Comparison of ENCODE assay signal across 15 cellular contexts in the genomic region with DNA sequence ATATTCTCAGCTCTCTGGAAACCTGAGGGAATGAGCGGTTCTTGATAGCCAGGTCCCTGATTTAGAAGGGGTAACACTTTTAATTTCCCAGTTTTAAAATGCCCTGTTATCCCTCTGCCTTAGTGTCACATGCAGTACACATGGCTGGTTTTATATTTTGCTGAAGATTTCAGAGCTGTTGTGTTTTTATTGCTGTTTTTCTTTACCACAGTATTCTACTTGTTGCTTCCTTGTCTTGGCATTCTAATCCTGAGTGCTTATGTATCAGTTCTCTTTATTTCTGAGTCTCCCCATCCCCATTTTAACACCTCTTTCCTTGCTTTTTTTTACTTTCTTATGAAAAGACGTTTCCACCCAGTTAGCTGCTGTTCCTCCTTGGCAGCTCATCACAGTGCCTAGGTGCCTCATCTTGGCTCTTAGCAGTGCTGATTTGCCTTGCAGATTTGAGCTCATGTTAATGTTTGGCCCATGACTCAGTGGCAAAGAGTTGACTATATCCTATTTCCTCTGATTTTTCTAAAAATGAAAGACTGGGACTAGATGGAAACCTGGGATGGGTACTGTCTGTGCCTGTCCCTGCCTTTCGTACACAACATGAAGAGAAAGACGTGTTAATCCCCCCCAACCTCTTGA. TPM values are rescaled to one million over a fixed set of nuclear protein-coding genes. Genes with fewer than 3 reads are reported as not detected.
DNase-seq lines count a peak whose midpoint lies in the region; ATAC-seq and TF ChIP-seq lines count a peak whose summit lies in the region.
"Had no signal": no experiment of that assay in that cellular context is flagged by ENCODE, and none has a peak within 500 bp of the region (broad histone marks: within the 10 kb centered on the region; RNA-seq: fewer than 3 reads in every experiment).

No MANE protein-coding gene starts in this region.

- peaks cover 8 to 47% (median 17%) of the 10 kb centered on the region in 3 donors for H3K36me3 Mint-ChIP-seq in CD8-positive, alpha-beta memory T cell
- H3K36me3 Mint-ChIP-seq in activated T-helper 2 cell treated with anti-CD3 and anti-CD28 coated beads, Interferon-gamma antibody, Interleukin-2, Interleukin-4, amounts not matched to agents 10 μg/mL and 5 μg/mL and 100 μg/mL, durations not matched to agents 14 hours and 24 hours and 36 hours (ENCODE audit: low read depth), result peaks cover 67% of the 10 kb centered on the region
- peaks cover 36% of the 10 kb centered on the region for H3K36me3 Mint-ChIP-seq in natural killer cell treated with Interleukin-12 subunit alpha and Interleukin-12 subunit beta and Interleukin-15 and Interleukin-18, amount 100 ng/mL, for 72 hours

- peak overlapping the region; percentile 41 for H3K27ac ChIP-seq in CD8-positive, alpha-beta memory T cell (ENCODE audit: low read depth, low read length)
- H3K27ac ChIP-seq in hepatocyte, result no peak overlapping the region
- H3K27ac ChIP-seq: adrenal gland, lower lobe of right lung, stomach had no signal

- no peaks in the 10 kb centered on the region for H3K9me3 Mint-ChIP-seq in CD8-positive, alpha-beta memory T cell
- no peaks in the 10 kb centered on the region for H3K9me3 Mint-ChIP-seq in activated T-helper 2 cell treated with anti-CD3 and anti-CD28 coated beads, Interferon-gamma antibody, Interleukin-2, Interleukin-4, amounts not matched to agents 10 μg/mL and 5 μg/mL and 100 μg/mL, durations not matched to agents 14 hours and 24 hours and 36 hours
- H3K9me3 Mint-ChIP-seq in natural killer cell treated with Interleukin-12 subunit alpha and Interleukin-12 subunit beta and Interleukin-15 and Interleukin-18, amount 100 ng/mL, for 72 hours, result no peaks in the 10 kb centered on the region

- H3K27ac Mint-ChIP-seq in CD8-positive, alpha-beta memory T cell, result peak overlapping the region; percentile 86 to 97 (median 92)
- H3K27ac Mint-ChIP-seq in activated T-helper 2 cell treated with anti-CD3 and anti-CD28 coated beads, Interferon-gamma antibody, Interleukin-2, Interleukin-4, amounts not matched to agents 10 μg/mL and 5 μg/mL and 100 μg/mL, durations not matched to agents 14 hours and 24 hours and 36 hours, result peak overlapping the region; percentile 6
- peak overlapping the region; percentile 86 to 90 for H3K27ac Mint-ChIP-seq in natural killer cell treated with Interleukin-12 subunit alpha and Interleukin-12 subunit beta and Interleukin-15 and Interleukin-18, amount 100 ng/mL, for 72 hours

- H3F3A ChIP-seq in Loucy (ENCODE audit: low read depth), result no peaks in the 10 kb centered on the region

- no peak for DNase-seq in CD8-positive, alpha-beta memory T cell
- DNase-seq in activated T-helper 2 cell treated with anti-CD3 and anti-CD28 coated beads, Interferon-gamma antibody, Interleukin-2, Interleukin-4, amounts not matched to agents 10 μg/mL and 5 μg/mL and 100 μg/mL, durations not matched to agents 14 hours and 24 hours and 36 hours (ENCODE audit: low spot score), result no peak
- no peak for DNase-seq in natural killer cell treated with Interleukin-12 subunit alpha and Interleukin-12 subunit beta and Interleukin-15 and Interleukin-18, amount 100 ng/mL, for 72 hours (ENCODE audit: low spot score)
- DNase-seq in hepatocyte (ENCODE audit: low spot score) (no peak), KG1 (lab: John Stamatoyannopoulos, UW) (no peak), islet precursor cell (no peak)
- DNase-seq: adrenal gland, colonic mucosa, lower lobe of right lung, NCI-H1436, NCI-H345, stomach, SW 1271 had no signal

- H3K9ac ChIP-seq in Loucy (ENCODE audit: low read depth, low read length, poor library complexity, severe bottlenecking), result no peak overlapping the region

- H3K27me3 Mint-ChIP-seq in CD8-positive, alpha-beta memory T cell, result peaks cover 0 to 3% of the 10 kb centered on the region in 2 donors
- H3K27me3 Mint-ChIP-seq in activated T-helper 2 cell treated with anti-CD3 and anti-CD28 coated beads, Interferon-gamma antibody, Interleukin-2, Interleukin-4, amounts not matched to agents 10 μg/mL and 5 μg/mL and 100 μg/mL, durations not matched to agents 14 hours and 24 hours and 36 hours (ENCODE audit: low read depth), result no peaks in the 10 kb centered on the region
- H3K27me3 Mint-ChIP-seq in natural killer cell treated with Interleukin-12 subunit alpha and Interleukin-12 subunit beta and Interleukin-15 and Interleukin-18, amount 100 ng/mL, for 72 hours, result no peaks in the 10 kb centered on the region

- H3K9me2 ChIP-seq in Loucy (replicated peaks; ENCODE audit: low read depth, low read length) (no peaks in the 10 kb centered on the region), hepatocyte (replicated peaks; ENCODE audit: insufficient read depth) (no peaks in the 10 kb centered on the region)

- no peak for TF ChIP-seq CTCF in Loucy (conservative IDR thresholded peaks at IDR 0.05; ENCODE audit: low read length)
- no peak for TF ChIP-seq CTCF in hepatocyte (IDR thresholded peaks at IDR 0.05; ENCODE audit: poor library complexity)

- H3K4me3 ChIP-seq in CD8-positive, alpha-beta memory T cell (ENCODE audit: low read length), result peak overlapping the region; percentile 42
- peak overlapping the region; percentile 97 for H3K4me3 ChIP-seq in Loucy (ENCODE audit: low read length, poor library complexity, severe bottlenecking)
- no peak overlapping the region for H3K4me3 ChIP-seq in hepatocyte
- H3K4me3 ChIP-seq: adrenal gland, colonic mucosa, K562, stomach had no signal

- H3K9me3 ChIP-seq in CD8-positive, alpha-beta memory T cell (ENCODE audit: low read length), result no peaks in the 10 kb centered on the region
- H3K9me3 ChIP-seq in Loucy (ENCODE audit: insufficient read depth, low read depth, low read length) (no peaks in the 10 kb centered on the region), hepatocyte (ENCODE audit: low read depth) (no peaks in the 10 kb centered on the region)
- H3K9me3 ChIP-seq: adrenal gland, colonic mucosa, lower lobe of right lung, stomach had no signal

- no peak for ATAC-seq in natural killer cell treated with Interleukin-12 subunit alpha and Interleukin-12 subunit beta and Interleukin-15 and Interleukin-18, amount 100 ng/mL, for 72 hours
- ATAC-seq: K562, lower lobe of right lung had no signal

- H3K4me3 Mint-ChIP-seq in CD8-positive, alpha-beta memory T cell, result peak overlapping the region; percentile 72 to 82 (median 77)
- H3K4me3 Mint-ChIP-seq in activated T-helper 2 cell treated with anti-CD3 and anti-CD28 coated beads, Interferon-gamma antibody, Interleukin-2, Interleukin-4, amounts not matched to agents 10 μg/mL and 5 μg/mL and 100 μg/mL, durations not matched to agents 14 hours and 24 hours and 36 hours (ENCODE audit: low read depth), result peak overlapping the region; percentile 19
- H3K4me3 Mint-ChIP-seq in natural killer cell treated with Interleukin-12 subunit alpha and Interleukin-12 subunit beta and Interleukin-15 and Interleukin-18, amount 100 ng/mL, for 72 hours, result peak overlapping the region; percentile 67

- H4K20me1 ChIP-seq in Loucy (ENCODE audit: insufficient read depth, low read length, poor library complexity, severe bottlenecking) (peaks cover 48% of the 10 kb centered on the region), hepatocyte (ENCODE audit: insufficient read depth, poor library complexity, severe bottlenecking) (peaks cover 15% of the 10 kb centered on the region)

- H3K79me2 ChIP-seq in Loucy (ENCODE audit: insufficient read depth, low read length) (peaks cover 80% of the 10 kb centered on the region), hepatocyte (peaks cover 77% of the 10 kb centered on the region)

- POLR2A ChIA-PET in CD8-positive, alpha-beta memory T cell (lab: Charles Lee), result interaction anchor here (1.3 kb wide), 2 partner anchors 9 to 22 kb away, joined by 3 to 4 read pairs; partner anchors contain the start of gene CFAP90

- peaks cover 52% of the 10 kb centered on the region for H3K4me1 ChIP-seq in CD8-positive, alpha-beta memory T cell (ENCODE audit: insufficient read depth, low read length)
- peaks cover 36% of the 10 kb centered on the region for H3K4me1 ChIP-seq in Loucy (ENCODE audit: insufficient read depth, low read length, poor library complexity, severe bottlenecking)
- H3K4me1 ChIP-seq in hepatocyte (ENCODE audit: insufficient read depth), result peaks cover 15% of the 10 kb centered on the region

- peaks cover 72 to 90% (median 89%) of the 10 kb centered on the region in 3 donors for H3K4me1 Mint-ChIP-seq in CD8-positive, alpha-beta memory T cell
- H3K4me1 Mint-ChIP-seq in activated T-helper 2 cell treated with anti-CD3 and anti-CD28 coated beads, Interferon-gamma antibody, Interleukin-2, Interleukin-4, amounts not matched to agents 10 μg/mL and 5 μg/mL and 100 μg/mL, durations not matched to agents 14 hours and 24 hours and 36 hours (ENCODE audit: low read depth), result peaks cover 58% of the 10 kb centered on the region
- H3K4me1 Mint-ChIP-seq in natural killer cell treated with Interleukin-12 subunit alpha and Interleukin-12 subunit beta and Interleukin-15 and Interleukin-18, amount 100 ng/mL, for 72 hours (ENCODE audit: low read depth in 2 of 2), result peaks cover 62 to 71% of the 10 kb centered on the region in 2 donors

- intact Hi-C loops in activated T-helper 2 cell treated with anti-CD3 and anti-CD28 coated beads, Interferon-gamma antibody, Interleukin-2, Interleukin-4, amounts not matched to agents 10 μg/mL and 5 μg/mL and 100 μg/mL, durations not matched to agents 14 hours and 24 hours and 36 hours (cut with micrococcal nuclease), result loop anchor here (10.0 kb wide), 1 partner anchor 1378 kb away; no protein-coding TSS in a partner anchor

- H3K4me2 ChIP-seq in Loucy (ENCODE audit: low read depth, low read length, poor library complexity, severe bottlenecking) (peak overlapping the region; percentile 97), hepatocyte (no peak overlapping the region)

- peaks cover 20% of the 10 kb centered on the region for H3K36me3 ChIP-seq in CD8-positive, alpha-beta memory T cell (ENCODE audit: insufficient read depth, low read length)
- peaks cover 24% of the 10 kb centered on the region for H3K36me3 ChIP-seq in Loucy (ENCODE audit: insufficient read depth, low read length)
- peaks cover 3% of the 10 kb centered on the region for H3K36me3 ChIP-seq in hepatocyte (replicated peaks; ENCODE audit: insufficient read depth, low read depth)

- no peaks in the 10 kb centered on the region for H3K27me3 ChIP-seq in CD8-positive, alpha-beta memory T cell (ENCODE audit: insufficient read depth, low read length, poor library complexity, severe bottlenecking)
- peaks cover 4% of the 10 kb centered on the region for H3K27me3 ChIP-seq in Loucy (ENCODE audit: insufficient read depth, low read length, poor library complexity, severe bottlenecking)
- H3K27me3 ChIP-seq in hepatocyte, result no peaks in the 10 kb centered on the region
- H3K27me3 ChIP-seq: adrenal gland, colonic mucosa, stomach had no signal

- CTCF ChIA-PET in CD8-positive, alpha-beta memory T cell (lab: Charles Lee), result interaction anchor here (0.9 to 2.1 kb wide), 3 partner anchors 14 to 26 kb away, joined by 3 to 10 read pairs (median 3); no protein-coding TSS in a partner anchor

- 92% methylated on average over 4 of the region's 4 CpGs for WGBS in hepatocyte (ENCODE audit: low lambda C conversion rate, missing lambda C conversion rate)

- H2AFZ ChIP-seq in Loucy (ENCODE audit: low read length), result no peak overlapping the region
- H2AFZ ChIP-seq in hepatocyte, result no peak overlapping the region

RNA-seq across cellular contexts. Expression of gene MTRR, which starts 3.7 kb away (rescaled TPM):
- total RNA-seq in CD8-positive, alpha-beta memory T cell, result 10 to 100 TPM; 45.5 to 50.5 TPM
- 36.8 TPM for polyA plus RNA-seq in CD8-positive, alpha-beta memory T cell
- total RNA-seq in activated T-helper 2 cell treated with anti-CD3 and anti-CD28 coated beads, Interferon-gamma antibody, Interleukin-2, Interleukin-4, amounts not matched to agents 10 μg/mL and 5 μg/mL and 100 μg/mL, durations not matched to agents 14 hours and 24 hours and 36 hours, result 61.9 and 71.4 TPM in 2 replicates
- 10 to 100 TPM; 72.7 to 91.3 TPM for total RNA-seq in natural killer cell treated with Interleukin-12 subunit alpha and Interleukin-12 subunit beta and Interleukin-15 and Interleukin-18, amount 100 ng/mL, for 72 hours
- total RNA-seq in hepatocyte, result 28.0 and 29.9 TPM in 2 replicates
- polyA plus RNA-seq in hepatocyte, result 18.0 and 24.8 TPM in 2 replicates

RNA-seq across cellular contexts. Expression of gene FASTKD3, which starts 3.8 kb away (rescaled TPM):
- total RNA-seq in CD8-positive, alpha-beta memory T cell, result 10 to 100 TPM; 20.4 to 21.3 TPM
- polyA plus RNA-seq in CD8-positive, alpha-beta memory T cell, result 12.3 TPM
- total RNA-seq in activated T-helper 2 cell treated with anti-CD3 and anti-CD28 coated beads, Interferon-gamma antibody, Interleukin-2, Interleukin-4, amounts not matched to agents 10 μg/mL and 5 μg/mL and 100 μg/mL, durations not matched to agents 14 hours and 24 hours and 36 hours, result 11.6 and 12.7 TPM in 2 replicates
- 10 to 100 TPM; 13.6 to 16.2 TPM for total RNA-seq in natural killer cell treated with Interleukin-12 subunit alpha and Interleukin-12 subunit beta and Interleukin-15 and Interleukin-18, amount 100 ng/mL, for 72 hours
- total RNA-seq in hepatocyte, result 15.2 and 22.4 TPM in 2 replicates
- polyA plus RNA-seq in hepatocyte, result 8.0 and 14.7 TPM in 2 replicates

RNA-seq across cellular contexts. Expression of gene CFAP90, which starts 21.7 kb away (rescaled TPM):
- total RNA-seq in CD8-positive, alpha-beta memory T cell, result not detected
- polyA plus RNA-seq in CD8-positive, alpha-beta memory T cell, result not detected
- total RNA-seq in activated T-helper 2 cell treated with anti-CD3 and anti-CD28 coated beads, Interferon-gamma antibody, Interleukin-2, Interleukin-4, amounts not matched to agents 10 μg/mL and 5 μg/mL and 100 μg/mL, durations not matched to agents 14 hours and 24 hours and 36 hours, result not detected in 2 replicates
- total RNA-seq in natural killer cell treated with Interleukin-12 subunit alpha and Interleukin-12 subunit beta and Interleukin-15 and Interleukin-18, amount 100 ng/mL, for 72 hours, result not detected
- 0.08 and 0.30 TPM in 2 replicates for total RNA-seq in hepatocyte
- 1.0 and 1.7 TPM in 2 replicates for polyA plus RNA-seq in hepatocyte
- total RNA-seq: colonic mucosa, K562 had no signal
- polyA plus RNA-seq: K562 had no signal

Comparison
In these comparisons a context has a peak if more than half of its experiments do, and no peak if none do; other contexts are left out.
1. H3K27ac Mint-ChIP-seq: peak in every context shown above with its lines; median percentile 92 in CD8-positive, alpha-beta memory T cell; 88 in natural killer cell treated with Interleukin-12 subunit alpha and Interleukin-12 subunit beta and Interleukin-15 and Interleukin-18, amount 100 ng/mL, for 72 hours; 6 in activated T-helper 2 cell treated with anti-CD3 and anti-CD28 coated beads, Interferon-gamma antibody, Interleukin-2, Interleukin-4, amounts not matched to agents 10 μg/mL and 5 μg/mL and 100 μg/mL, durations not matched to agents 14 hours and 24 hours and 36 hours.
2. H3K4me3 Mint-ChIP-seq: peak in every context shown above with its lines; median percentile 77 in CD8-positive, alpha-beta memory T cell; 67 in natural killer cell treated with Interleukin-12 subunit alpha and Interleukin-12 subunit beta and Interleukin-15 and Interleukin-18, amount 100 ng/mL, for 72 hours; 19 in activated T-helper 2 cell treated with anti-CD3 and anti-CD28 coated beads, Interferon-gamma antibody, Interleukin-2, Interleukin-4, amounts not matched to agents 10 μg/mL and 5 μg/mL and 100 μg/mL, durations not matched to agents 14 hours and 24 hours and 36 hours.